Comparison of ENCODE assay signal across 2 cellular contexts in genomic region chr18:57640236-57640635, GRCh38.
TF ChIP-seq lines count a peak whose summit lies in the region.

No MANE protein-coding gene starts in this region.

TF ChIP-seq in IMR-90, 13 proteins besides CTCF, POLR2A, EP300 and RAD21:
- TF ChIP-seq MAFK (IDR thresholded peaks at IDR 0.05; ENCODE audit: low read depth, low read length) = no peak

TF ChIP-seq in endothelial cell of umbilical vein, 7 proteins besides CTCF, POLR2A, EP300 and RAD21:
- no peak for TF ChIP-seq MYC (IDR thresholded peaks at IDR 0.05; ENCODE audit: low read depth, low read length)
- TF ChIP-seq POLR2AphosphoS5 (IDR thresholded peaks at IDR 0.05; ENCODE audit: insufficient read depth, low read depth, low read length) = no peak
- no peak for TF ChIP-seq EZH2 (IDR thresholded peaks at IDR 0.05; ENCODE audit: borderline replicate concordance, low read depth, low read length, severe bottlenecking)
- TF ChIP-seq MAX (IDR thresholded peaks at IDR 0.05; ENCODE audit: insufficient read depth, insufficient read length) = no peak
- TF ChIP-seq JUN (IDR thresholded peaks at IDR 0.05; ENCODE audit: borderline replicate concordance, insufficient read depth, insufficient read length, low read depth) = no peak
- TF ChIP-seq GATA2 (IDR thresholded peaks at IDR 0.05; ENCODE audit: insufficient read depth, insufficient read length, low read depth, low read length) = no peak
- no peak for TF ChIP-seq FOS (IDR thresholded peaks at IDR 0.05; ENCODE audit: borderline replicate concordance, insufficient read depth, low read length)
TF ChIP-seq in endothelial cell of umbilical vein: peak in this region for 0.
